9 cellular contexts compared by ENCODE assay signal in the genomic region with DNA sequence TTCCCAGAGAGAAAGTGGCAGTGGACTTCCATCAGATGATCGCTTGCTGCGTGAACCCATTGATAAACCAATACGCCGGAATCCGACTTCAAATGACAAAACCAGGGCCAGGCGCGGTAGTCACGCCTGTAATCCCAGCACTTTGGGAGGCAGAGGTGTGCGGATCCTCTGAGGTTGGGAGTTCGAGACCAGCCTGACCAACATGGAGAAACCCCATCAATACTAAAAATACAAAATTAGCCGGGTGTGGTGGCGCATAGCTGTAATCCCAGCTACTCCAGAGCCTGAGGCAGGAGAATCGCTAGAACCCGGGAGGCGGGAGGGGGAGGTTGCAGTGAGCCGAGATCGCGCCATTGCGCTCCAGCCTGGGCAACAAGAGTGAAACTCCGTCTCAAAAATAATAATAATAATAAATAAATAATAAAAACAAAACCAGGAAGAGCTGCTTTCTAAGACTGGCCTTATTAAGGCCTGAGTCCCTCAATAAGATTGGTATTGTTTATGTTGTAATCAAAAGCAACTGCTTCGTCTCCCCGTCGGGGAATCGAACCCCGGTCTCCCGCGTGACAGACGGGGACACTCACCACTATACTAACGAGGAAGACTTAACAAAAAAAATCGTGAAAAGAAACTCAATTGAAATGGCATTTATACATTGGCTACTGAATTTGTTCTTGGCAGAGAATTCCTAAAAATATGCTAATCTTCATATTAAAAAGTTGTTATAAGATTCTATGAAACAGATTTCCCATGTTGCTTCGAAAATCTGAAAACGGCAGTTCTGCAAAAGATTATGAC.
A peak's percentile ranks its signal among the peaks of the same experiment; 100 is the strongest.
DNase-seq lines count a peak whose midpoint lies in the region; ATAC-seq and TF ChIP-seq lines count a peak whose summit lies in the region.
"Had no signal": no experiment of that assay in that cellular context is flagged by ENCODE, and none has a peak within 500 bp of the region (broad histone marks: within the 10 kb centered on the region; RNA-seq: fewer than 3 reads in every experiment).

No MANE protein-coding gene starts in this region.

- WGBS in prostate gland: 10% methylated on average over 32 of the region's 32 CpGs

- intact Hi-C loops in CD8-positive, alpha-beta T cell (cut with DNase I, micrococcal nuclease): no loop called here
- intact Hi-C loops in prostate gland (cut with DNase I): no loop called here

- POLR2A ChIA-PET in CD8-positive, alpha-beta T cell (lab: Charles Lee): no interaction called here

- peak in 2 of 3 experiments; percentile 36 to 42 for DNase-seq in NCI-H1417 (lab: John Stamatoyannopoulos, UW)
- DNase-seq in NCI-H1417 treated with DMSO at 0.1 percent for 48 hours (lab: John Stamatoyannopoulos, UW): no peak
- peak; percentile 21 for DNase-seq in NCI-H146 treated with DMSO at 0.1 percent for 48 hours (lab: John Stamatoyannopoulos, UW; ENCODE audit: unreplicated experiment)
- peak; percentile 80 to 81 for DNase-seq in activated T-cell treated with anti-CD3 and anti-CD28 coated beads, Interleukin-2, amount 50 U/mL, for 48 hours
- DNase-seq in islet precursor cell: peak; percentile 70
- no peak for DNase-seq in CD8-positive, alpha-beta T cell
- DNase-seq in osteocyte (ENCODE audit: extremely low spot score, unreplicated experiment): no peak
- DNase-seq in prostate gland (ENCODE audit: low spot score): no peak

- no peak for TF ChIP-seq CTCF in CD8-positive, alpha-beta T cell (IDR thresholded peaks at IDR 0.05)
- TF ChIP-seq CTCF in osteocyte (IDR thresholded peaks at IDR 0.05) (no peak), prostate gland (IDR thresholded peaks at IDR 0.05) (no peak)

- H3K27ac Mint-ChIP-seq in CD8-positive, alpha-beta T cell: no peak overlapping the region
- no peak overlapping the region for H3K27ac Mint-ChIP-seq in osteocyte (ENCODE audit: unreplicated experiment)

- no peak overlapping the region for H3K4me3 Mint-ChIP-seq in CD8-positive, alpha-beta T cell
- no peak overlapping the region for H3K4me3 Mint-ChIP-seq in osteocyte (ENCODE audit: unreplicated experiment)

- no peaks in the 10 kb centered on the region for H3K36me3 ChIP-seq in CD8-positive, alpha-beta T cell (ENCODE audit: insufficient read depth, low read length)
- no peaks in the 10 kb centered on the region for H3K36me3 ChIP-seq in prostate gland
- H3K36me3 ChIP-seq: pancreas had no signal

- no peaks in the 10 kb centered on the region for H3K4me1 Mint-ChIP-seq in CD8-positive, alpha-beta T cell (ENCODE audit: low read depth)
- no peaks in the 10 kb centered on the region for H3K4me1 Mint-ChIP-seq in osteocyte (ENCODE audit: unreplicated experiment)

- no peak for ATAC-seq in CD8-positive, alpha-beta T cell
- ATAC-seq: pancreas had no signal

- no peak overlapping the region for H3K27ac ChIP-seq in CD8-positive, alpha-beta T cell (ENCODE audit: low read depth, low read length)
- H3K27ac ChIP-seq in prostate gland: no peak overlapping the region
- H3K27ac ChIP-seq: pancreas had no signal

- no peak overlapping the region for H3K4me3 ChIP-seq in CD8-positive, alpha-beta T cell (ENCODE audit: low read depth, low read length)
- no peak overlapping the region for H3K4me3 ChIP-seq in prostate gland
- H3K4me3 ChIP-seq: pancreas had no signal

- no peaks in the 10 kb centered on the region for H3K9me3 ChIP-seq in CD8-positive, alpha-beta T cell (ENCODE audit: low read length)
- no peaks in the 10 kb centered on the region for H3K9me3 ChIP-seq in prostate gland
- H3K9me3 ChIP-seq: pancreas had no signal

- peaks cover 3% of the 10 kb centered on the region for H3K9me3 Mint-ChIP-seq in CD8-positive, alpha-beta T cell
- H3K9me3 Mint-ChIP-seq in osteocyte (ENCODE audit: unreplicated experiment): no peaks in the 10 kb centered on the region

- H3K27me3 Mint-ChIP-seq in CD8-positive, alpha-beta T cell (ENCODE audit: low read depth): peaks cover 67% of the 10 kb centered on the region
- peaks cover 32% of the 10 kb centered on the region for H3K27me3 Mint-ChIP-seq in osteocyte (ENCODE audit: unreplicated experiment)

- no peak for TF ChIP-seq POLR2A in prostate gland (IDR thresholded peaks at IDR 0.05)

- no peaks in the 10 kb centered on the region for H3K36me3 Mint-ChIP-seq in CD8-positive, alpha-beta T cell
- no peaks in the 10 kb centered on the region for H3K36me3 Mint-ChIP-seq in osteocyte (ENCODE audit: unreplicated experiment)

- no peaks in the 10 kb centered on the region for H3K4me1 ChIP-seq in CD8-positive, alpha-beta T cell (ENCODE audit: insufficient read depth, low read length)
- H3K4me1 ChIP-seq in prostate gland (replicated peaks): no peaks in the 10 kb centered on the region
- H3K4me1 ChIP-seq: pancreas had no signal

- CTCF ChIA-PET in CD8-positive, alpha-beta T cell (lab: Charles Lee): no interaction called here

- peaks cover 8% of the 10 kb centered on the region for H3K27me3 ChIP-seq in CD8-positive, alpha-beta T cell (ENCODE audit: insufficient read depth, low read length)
- no peaks in the 10 kb centered on the region for H3K27me3 ChIP-seq in prostate gland (replicated peaks; ENCODE audit: insufficient read depth)

Comparison
In these comparisons a context has a peak if more than half of its experiments do, and no peak if none do; other contexts are left out.
1. DNase-seq: peak in NCI-H1417 (2 of 3), NCI-H146 treated with DMSO at 0.1 percent for 48 hours (single experiment), activated T-cell treated with anti-CD3 and anti-CD28 coated beads, Interleukin-2, amount 50 U/mL, for 48 hours (2 of 2) and islet precursor cell (single experiment); none in NCI-H1417 treated with DMSO at 0.1 percent for 48 hours (single experiment), CD8-positive, alpha-beta T cell (0 of 7), osteocyte (single experiment) and prostate gland (single experiment).